Comparison of ENCODE assay signal across 9 cellular contexts in the genomic region with DNA sequence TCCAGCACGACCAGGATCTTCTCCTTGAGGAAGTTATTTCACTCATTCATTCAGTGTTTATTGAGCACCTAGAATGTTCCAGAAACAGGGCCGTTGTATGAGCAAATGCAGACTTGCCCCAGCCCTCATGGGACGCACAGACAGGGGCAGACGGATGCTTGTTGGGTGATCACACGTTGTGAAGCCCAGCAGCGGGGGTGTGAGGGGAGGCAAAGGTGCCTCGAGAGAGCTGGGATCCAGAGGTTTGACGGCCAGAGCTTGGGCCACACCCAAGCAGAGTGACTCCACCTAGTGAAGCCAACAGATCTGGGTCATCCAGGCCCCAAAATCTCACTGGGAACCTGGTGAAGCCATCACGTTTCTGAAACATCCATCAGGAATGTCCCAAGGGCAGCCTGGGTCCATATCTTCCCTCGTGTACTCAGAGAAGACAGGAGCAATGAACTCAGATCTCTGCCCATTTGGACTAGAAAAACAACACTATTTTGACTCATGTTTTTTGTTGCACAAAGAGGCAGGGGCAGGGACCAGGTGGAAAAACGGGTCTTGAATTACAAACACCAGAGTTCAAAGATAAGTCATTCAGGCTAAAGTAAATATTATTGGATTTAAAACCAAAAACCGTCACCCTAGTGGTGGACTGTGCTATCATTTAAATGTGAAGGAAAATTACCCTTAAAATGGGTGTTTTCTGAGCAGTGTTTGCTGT. TPM values are rescaled to one million over a fixed set of nuclear protein-coding genes. Genes with fewer than 3 reads are reported as not detected.
DNase-seq lines count a peak whose midpoint lies in the region; ATAC-seq and TF ChIP-seq lines count a peak whose summit lies in the region.
"Had no signal": no experiment of that assay in that cellular context is flagged by ENCODE, and none has a peak within 500 bp of the region (broad histone marks: within the 10 kb centered on the region; RNA-seq: fewer than 3 reads in every experiment).

No MANE protein-coding gene starts in this region.

- H3K27me3 ChIP-seq in BE2C (no peaks in the 10 kb centered on the region), IMR-90 (ENCODE audit: control insufficient read depth, insufficient read depth, low read length) (no peaks in the 10 kb centered on the region)

- H3K4me3 Mint-ChIP-seq in central memory CD8-positive, alpha-beta T cell = no peak overlapping the region
- H3K4me3 Mint-ChIP-seq in natural killer cell treated with Interleukin-12 subunit alpha and Interleukin-12 subunit beta and Interleukin-15 and Interleukin-18, amount 100 ng/mL, for 72 hours = no peak overlapping the region

- peaks cover 3% of the 10 kb centered on the region; the same call in 1 of the 2 replicates for H3K4me1 ChIP-seq in BE2C
- H3K4me1 ChIP-seq in IMR-90 (ENCODE audit: control insufficient read depth, insufficient read depth, low read length) = peaks cover 16% of the 10 kb centered on the region

- TF ChIP-seq CTCF in BE2C (IDR thresholded peaks at IDR 0.05; ENCODE audit: low read depth, low read length) = peak; percentile 4; the same call in 1 of the 2 replicates
- TF ChIP-seq CTCF in IMR-90 (conservative IDR thresholded peaks at IDR 0.05; ENCODE audit: low read depth, low read length) = peak; percentile 33

- dilution Hi-C loops in IMR-90 (cut with HindIII; ENCODE audit: low sequenced_read_pairs, unreplicated experiment) = no loop called here

- H3K4me1 Mint-ChIP-seq in central memory CD8-positive, alpha-beta T cell = peaks cover 57% of the 10 kb centered on the region
- peaks cover 36% of the 10 kb centered on the region in 2 donors for H3K4me1 Mint-ChIP-seq in natural killer cell treated with Interleukin-12 subunit alpha and Interleukin-12 subunit beta and Interleukin-15 and Interleukin-18, amount 100 ng/mL, for 72 hours (ENCODE audit: low read depth in 2 of 2)

- no peaks in the 10 kb centered on the region for H3K9me3 Mint-ChIP-seq in central memory CD8-positive, alpha-beta T cell
- H3K9me3 Mint-ChIP-seq in natural killer cell treated with Interleukin-12 subunit alpha and Interleukin-12 subunit beta and Interleukin-15 and Interleukin-18, amount 100 ng/mL, for 72 hours = no peaks in the 10 kb centered on the region

- no peak overlapping the region for H3K18ac ChIP-seq in IMR-90 (ENCODE audit: low read depth, low read length)

- H3K9ac ChIP-seq in IMR-90 (ENCODE audit: low read depth, low read length) = no peak overlapping the region

- POLR2A ChIA-PET in IMR-90 (lab: Charles Lee; ENCODE audit: unreplicated experiment) = no interaction called here

- H4K8ac ChIP-seq in IMR-90 (ENCODE audit: low read depth in 2 of 2, low read length in 2 of 2) = peak overlapping the region in 1 of 2 experiments; percentile 33; a peak in 1 of 4 replicates

- no peak overlapping the region; the same call in 1 of the 2 replicates for H2BK20ac ChIP-seq in IMR-90 (ENCODE audit: low read depth, low read length)

- H3K36me3 ChIP-seq in BE2C (peaks cover 2% of the 10 kb centered on the region), IMR-90 (ENCODE audit: control insufficient read depth, insufficient read depth, low read length) (peaks cover 9% of the 10 kb centered on the region)

- no peak overlapping the region for H4K5ac ChIP-seq in IMR-90 (ENCODE audit: low read depth, low read length)

- 72% methylated on average over 4 of the region's 12 CpGs; no CpG with 5 or more reads in 1 of the 2 experiments for WGBS in IMR-90 (ENCODE audit: extremely low coverage in 2 of 2, insufficient read length in 1 of 2), 2 experiments

- peaks cover 51% of the 10 kb centered on the region for H4K20me1 ChIP-seq in IMR-90 (ENCODE audit: insufficient read depth, low read length)

- intact Hi-C loops in IMR-90 (cut with micrococcal nuclease) = loop anchor here (1.0 to 10.0 kb wide), 3 partner anchors 115 to 649 kb away; no protein-coding TSS in a partner anchor

- no peak overlapping the region for H3K27ac ChIP-seq in IMR-90 (ENCODE audit: insufficient read depth, low read length)

- peak overlapping the region; percentile 35 for H2BK5ac ChIP-seq in IMR-90 (ENCODE audit: low read depth, low read length, poor library complexity, severe bottlenecking)

- peak overlapping the region; percentile 86 for H3K27ac Mint-ChIP-seq in central memory CD8-positive, alpha-beta T cell (ENCODE audit: low read depth)
- peak overlapping the region; percentile 58 to 82 for H3K27ac Mint-ChIP-seq in natural killer cell treated with Interleukin-12 subunit alpha and Interleukin-12 subunit beta and Interleukin-15 and Interleukin-18, amount 100 ng/mL, for 72 hours

- peak overlapping the region; percentile 50 for H3K23ac ChIP-seq in IMR-90 (ENCODE audit: low read depth, low read length)

- peak overlapping the region; percentile 62; the same call in 1 of the 2 replicates for H2AK5ac ChIP-seq in IMR-90 (ENCODE audit: low read depth, low read length)

- peaks cover 41 to 85% of the 10 kb centered on the region in 2 experiments for H3K79me1 ChIP-seq in IMR-90 (ENCODE audit: low read depth in 1 of 2, low read length in 2 of 2)

- H2AFZ ChIP-seq in IMR-90 (replicated peaks; ENCODE audit: low read length, poor library complexity) = no peak overlapping the region

- CTCF ChIA-PET in IMR-90 (lab: Yijun Ruan, JAX) = interaction anchor here (0.7 to 2.8 kb wide), 2 partner anchors 10 to 162 kb away, joined by 5 to 20 read pairs; no protein-coding TSS in a partner anchor

- in situ Hi-C loops in IMR-90 (cut with MboI; ENCODE audit: low sequenced_read_pairs) = loop anchor here (5.0 to 25.0 kb wide), 4 partner anchors 71 to 631 kb away; a partner anchor contains a TSS

- H3K9me3 ChIP-seq in BE2C (no peaks in the 10 kb centered on the region), IMR-90 (ENCODE audit: control insufficient read depth, insufficient read depth, low read length) (no peaks in the 10 kb centered on the region)

- H3K9me1 ChIP-seq in IMR-90 (ENCODE audit: insufficient read depth, low read length) = peaks cover 22% of the 10 kb centered on the region

- TF ChIP-seq POLR2A in IMR-90 (IDR thresholded peaks at IDR 0.05; ENCODE audit: low read depth, low read length) = no peak

- H2BK15ac ChIP-seq in IMR-90 (ENCODE audit: low read depth, low read length) = peak overlapping the region; percentile 16; the same call in 1 of the 3 replicates

- H3K4ac ChIP-seq in IMR-90 (ENCODE audit: low read depth, low read length) = peak overlapping the region; percentile 55

- no peak overlapping the region for H4K91ac ChIP-seq in IMR-90 (ENCODE audit: insufficient read depth, low read depth, low read length)

- no peak for DNase-seq in BE2C
- peak; percentile 63 for DNase-seq in IMR-90
- DNase-seq in central memory CD8-positive, alpha-beta T cell (ENCODE audit: low spot score in 2 of 2) = no peak
- DNase-seq in natural killer cell treated with Interleukin-12 subunit alpha and Interleukin-12 subunit beta and Interleukin-15 and Interleukin-18, amount 100 ng/mL, for 72 hours (ENCODE audit: low spot score) = no peak
- DNase-seq in SW480 (ENCODE audit: low spot score) = no peak
- no peak for DNase-seq in activated gamma-delta T cell (lab: John Stamatoyannopoulos, UW)
- no peak for DNase-seq in HK-2 (ENCODE audit: unreplicated experiment)
- DNase-seq in NCI-H1092 (lab: John Stamatoyannopoulos, UW) = no peak
- DNase-seq: kidney had no signal

- ATAC-seq in IMR-90 (ENCODE audit: low read depth) = peak; percentile 42
- ATAC-seq in central memory CD8-positive, alpha-beta T cell (replicated peaks; ENCODE audit: extremely low read depth, poor library complexity, severe bottlenecking) = no peak
- ATAC-seq in natural killer cell treated with Interleukin-12 subunit alpha and Interleukin-12 subunit beta and Interleukin-15 and Interleukin-18, amount 100 ng/mL, for 72 hours = no peak

- peak overlapping the region; percentile 19; the same call in 1 of the 2 replicates for H3K4me2 ChIP-seq in IMR-90 (ENCODE audit: low read depth, low read length)

- no peak overlapping the region; the same call in 1 of the 2 replicates for H3K56ac ChIP-seq in IMR-90 (ENCODE audit: extremely low read depth, insufficient read depth, low read length)

- H2AK9ac ChIP-seq in IMR-90 (replicated peaks; ENCODE audit: low read depth, low read length, poor library complexity) = peak overlapping the region; percentile 14

- H2BK120ac ChIP-seq in IMR-90 (ENCODE audit: low read depth, low read length) = 0 out of 2 replicates have a peak overlapping the region, but pooled peaks have one; percentile 17

- no peak for TF ChIP-seq RAD21 in IMR-90 (IDR thresholded peaks at IDR 0.05; ENCODE audit: low read length)

- no peaks in the 10 kb centered on the region for H3K27me3 Mint-ChIP-seq in central memory CD8-positive, alpha-beta T cell
- no peaks in the 10 kb centered on the region for H3K27me3 Mint-ChIP-seq in natural killer cell treated with Interleukin-12 subunit alpha and Interleukin-12 subunit beta and Interleukin-15 and Interleukin-18, amount 100 ng/mL, for 72 hours

- no TSS peak for BruUV-seq in IMR-90 (replicated peaks; lab: Mats Ljungman, UMichigan)

- peak overlapping the region; percentile 10; the same call in 1 of the 2 replicates for H3K14ac ChIP-seq in IMR-90 (replicated peaks; ENCODE audit: low read depth, low read length)

- H3K36me3 Mint-ChIP-seq in central memory CD8-positive, alpha-beta T cell (ENCODE audit: insufficient read depth) = peaks cover 19% of the 10 kb centered on the region
- H3K36me3 Mint-ChIP-seq in natural killer cell treated with Interleukin-12 subunit alpha and Interleukin-12 subunit beta and Interleukin-15 and Interleukin-18, amount 100 ng/mL, for 72 hours = peaks cover 3% of the 10 kb centered on the region

- H3K4me3 ChIP-seq in BE2C (ENCODE audit: low read depth, low read length) (no peak overlapping the region), IMR-90 (ENCODE audit: insufficient read depth, low read depth, low read length) (no peak overlapping the region)

TF ChIP-seq in IMR-90, 13 proteins besides CTCF, POLR2A, EP300 and RAD21 (continues in another document):
- TF ChIP-seq MAZ (IDR thresholded peaks at IDR 0.05; ENCODE audit: borderline replicate concordance, low read depth, low read length) (no peak), CEBPB (IDR thresholded peaks at IDR 0.05; ENCODE audit: low read depth, low read length) (0 out of 2 replicates have a peak, but pooled peaks have one; percentile 6), BHLHE40 (IDR thresholded peaks at IDR 0.05; ENCODE audit: low read depth, low read length) (0 out of 2 replicates have a peak, but pooled peaks have one; percentile 29)

RNA-seq across cellular contexts. Expression of a gene that starts 54.9 kb away (rescaled TPM):
- 0.22 TPM for polyA plus RNA-seq in BE2C (2012; ENCODE audit: insufficient read depth, insufficient read length, low read depth)
- 0.18 and 0.28 TPM in 2 replicates for total RNA-seq in IMR-90 (2012; rRNA removed)
- polyA plus RNA-seq in IMR-90 (2012; rRNA removed) = 0.14 TPM in 2 replicates
- polyA plus RNA-seq in IMR-90 (2012; cell fraction: cytosol; rRNA removed) = not detected in 2 replicates
- 0.04 and 0.73 TPM in 2 replicates for polyA plus RNA-seq in IMR-90 (2012; cell fraction: nucleus; rRNA removed; ENCODE audit: low replicate concordance)
- 1 to 10 TPM in 1 of 2 donors, under 1 TPM in 1; 0.45 to 3.2 TPM for total RNA-seq in natural killer cell treated with Interleukin-12 subunit alpha and Interleukin-12 subunit beta and Interleukin-15 and Interleukin-18, amount 100 ng/mL, for 72 hours
